Comparison of ENCODE assay signal across 8 cellular contexts in the genomic region with DNA sequence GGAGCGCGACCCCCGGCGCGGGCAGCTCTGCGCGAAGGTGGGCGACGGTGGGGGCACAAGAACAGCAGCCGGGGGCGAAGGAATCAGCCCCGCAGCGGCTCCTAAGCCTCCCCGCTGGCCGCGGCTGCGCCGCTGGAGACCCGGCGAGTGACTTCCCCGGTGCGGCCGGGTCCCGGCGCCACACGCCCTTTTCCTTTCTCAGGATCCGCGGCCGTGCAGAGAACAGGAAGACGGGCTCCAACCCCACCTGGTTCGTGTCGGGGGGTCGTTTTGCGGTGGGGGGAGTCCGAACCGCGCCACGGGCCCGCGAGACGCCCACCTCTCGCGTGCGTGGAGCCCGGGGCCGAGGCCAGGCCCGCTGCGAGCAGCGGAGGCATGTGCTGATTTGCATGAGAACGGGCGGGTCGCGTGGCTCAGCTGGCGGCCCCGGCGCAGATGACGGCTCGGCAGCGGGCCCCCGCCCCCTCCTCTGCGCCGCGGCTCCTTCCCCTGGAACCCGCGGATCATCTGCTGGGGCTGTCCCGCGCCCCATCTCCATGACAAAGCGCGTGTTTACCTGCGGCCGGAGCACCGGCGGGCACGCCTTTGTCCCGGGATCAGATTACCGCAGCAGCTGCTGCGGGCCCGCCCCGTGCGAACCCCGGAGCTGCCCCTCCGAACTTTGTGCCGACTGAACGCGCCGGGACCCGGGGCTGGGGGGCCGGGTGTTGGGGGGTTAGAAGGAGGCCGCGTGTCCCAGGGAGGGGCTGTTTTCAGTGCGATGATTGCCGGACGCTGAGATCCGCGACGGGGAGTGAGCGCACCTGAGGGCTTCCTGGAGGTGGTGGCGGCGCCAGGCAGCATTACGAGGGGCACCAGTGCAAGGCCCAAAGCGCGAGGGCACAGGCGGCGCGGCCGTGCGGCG. TPM values are rescaled to one million over a fixed set of nuclear protein-coding genes. Genes with fewer than 3 reads are reported as not detected.
DNase-seq lines count a peak whose midpoint lies in the region; ATAC-seq and FAIRE-seq lines count a peak whose summit lies in the region.

No MANE protein-coding gene starts in this region.

- H3K27me3 ChIP-seq in iPS-18a (ENCODE audit: control insufficient read depth, insufficient read depth, low read length), result peaks cover 65% of the 10 kb centered on the region
- peaks cover 0 to 37% of the 10 kb centered on the region in 2 donors for H3K27me3 ChIP-seq in small intestine (ENCODE audit: control insufficient read depth in 2 of 2, insufficient read depth in 2 of 2, low read length in 2 of 2)

- no peak overlapping the region for H3K27ac Mint-ChIP-seq in activated naive CD4-positive, alpha-beta T cell treated with anti-CD3 and anti-CD28 coated beads, Interleukin-2, amount 50 U/mL, for 24 hours

- H3K27me3 Mint-ChIP-seq in activated naive CD4-positive, alpha-beta T cell treated with anti-CD3 and anti-CD28 coated beads, Interleukin-2, amount 50 U/mL, for 24 hours, result peaks cover 22% of the 10 kb centered on the region

- H3K4me3 Mint-ChIP-seq in activated naive CD4-positive, alpha-beta T cell treated with anti-CD3 and anti-CD28 coated beads, Interleukin-2, amount 50 U/mL, for 24 hours, result peak overlapping the region; percentile 73

- H3K36me3 ChIP-seq in iPS-18a (ENCODE audit: control insufficient read depth, low read depth, low read length), result no peaks in the 10 kb centered on the region
- H3K36me3 ChIP-seq in small intestine (ENCODE audit: control insufficient read depth in 2 of 2, insufficient read depth in 2 of 2, low read length in 2 of 2), result no peaks in the 10 kb centered on the region

- no peak for FAIRE-seq in small intestine (lab: Jason Lieb, UNC)

- no peaks in the 10 kb centered on the region for H3K9me3 Mint-ChIP-seq in activated naive CD4-positive, alpha-beta T cell treated with anti-CD3 and anti-CD28 coated beads, Interleukin-2, amount 50 U/mL, for 24 hours

- peak overlapping the region; percentile 58 for H3K4me3 ChIP-seq in iPS-18a (ENCODE audit: low read length)
- peak overlapping the region; percentile 17 to 41 for H3K4me3 ChIP-seq in small intestine (ENCODE audit: low read depth in 1 of 2, low read length in 2 of 2)

- H3K9me3 ChIP-seq in iPS-18a (ENCODE audit: control insufficient read depth, low read depth, low read length) (no peaks in the 10 kb centered on the region), small intestine (ENCODE audit: control insufficient read depth, low read depth) (no peaks in the 10 kb centered on the region)

- 1% methylated on average over 67 to 108 of the region's 108 CpGs for WGBS in small intestine, 3 donors

- peaks cover 35% of the 10 kb centered on the region for H3K4me1 Mint-ChIP-seq in activated naive CD4-positive, alpha-beta T cell treated with anti-CD3 and anti-CD28 coated beads, Interleukin-2, amount 50 U/mL, for 24 hours

- H3K4me1 ChIP-seq in iPS-18a (ENCODE audit: control insufficient read depth, low read depth, low read length) (peaks cover 51% of the 10 kb centered on the region), small intestine (ENCODE audit: control insufficient read depth in 2 of 2, insufficient read depth in 1 of 2, low read depth in 1 of 2, low read length in 1 of 2) (peaks cover 0 to 7% of the 10 kb centered on the region in 2 donors)

- peak; percentile 44 for DNase-seq in NCI-H1436 (lab: John Stamatoyannopoulos, UW)
- no peak for DNase-seq in NCI-H1436 treated with DMSO at 0.1 percent for 48 hours (lab: John Stamatoyannopoulos, UW)
- DNase-seq in NCI-H2196 treated with DMSO at 0.1 percent for 48 hours (lab: John Stamatoyannopoulos, UW; ENCODE audit: unreplicated experiment), result peak; percentile 42
- DNase-seq in small intestine, result peak; percentile 60
- no peak for DNase-seq in hippocampal formation (lab: John Stamatoyannopoulos, UW)

- peak; percentile 57 for ATAC-seq in HG02678 (IDR thresholded peaks at IDR 0.05; ENCODE audit: unreplicated experiment)

- H3K27ac ChIP-seq in iPS-18a (ENCODE audit: low read length) (no peak overlapping the region), small intestine (ENCODE audit: low read depth in 1 of 2, low read length in 1 of 2) (peak overlapping the region in 1 of 2 donors; percentile 17)

- H3K36me3 Mint-ChIP-seq in activated naive CD4-positive, alpha-beta T cell treated with anti-CD3 and anti-CD28 coated beads, Interleukin-2, amount 50 U/mL, for 24 hours, result no peaks in the 10 kb centered on the region

- H3K9ac ChIP-seq in iPS-18a (ENCODE audit: low read length), result peak overlapping the region; percentile 41

RNA-seq across cellular contexts. Expression of gene DLL1, which starts 4.9 kb away (rescaled TPM):
- polyA plus RNA-seq in small intestine, result 10 to 100 TPM in 1 of 3 donors, 1 to 10 TPM in 1, under 1 TPM in 1; 0.81 to 16.5 (median 1.8) TPM

RNA-seq across cellular contexts. Expression of gene FAM120B, which starts 10.8 kb away (rescaled TPM):
- 10 to 100 TPM in 2 of 3 donors, 1 to 10 TPM in 1; 6.5 to 11.0 (median 10.2) TPM for polyA plus RNA-seq in small intestine

Comparison
In these comparisons a context has a peak if more than half of its experiments do, and no peak if none do; other contexts are left out.
1. DNase-seq: peak in NCI-H1436 (single experiment), NCI-H2196 treated with DMSO at 0.1 percent for 48 hours (single experiment) and small intestine (single experiment); none in NCI-H1436 treated with DMSO at 0.1 percent for 48 hours (single experiment) and hippocampal formation (0 of 2).